In the genomic region with DNA sequence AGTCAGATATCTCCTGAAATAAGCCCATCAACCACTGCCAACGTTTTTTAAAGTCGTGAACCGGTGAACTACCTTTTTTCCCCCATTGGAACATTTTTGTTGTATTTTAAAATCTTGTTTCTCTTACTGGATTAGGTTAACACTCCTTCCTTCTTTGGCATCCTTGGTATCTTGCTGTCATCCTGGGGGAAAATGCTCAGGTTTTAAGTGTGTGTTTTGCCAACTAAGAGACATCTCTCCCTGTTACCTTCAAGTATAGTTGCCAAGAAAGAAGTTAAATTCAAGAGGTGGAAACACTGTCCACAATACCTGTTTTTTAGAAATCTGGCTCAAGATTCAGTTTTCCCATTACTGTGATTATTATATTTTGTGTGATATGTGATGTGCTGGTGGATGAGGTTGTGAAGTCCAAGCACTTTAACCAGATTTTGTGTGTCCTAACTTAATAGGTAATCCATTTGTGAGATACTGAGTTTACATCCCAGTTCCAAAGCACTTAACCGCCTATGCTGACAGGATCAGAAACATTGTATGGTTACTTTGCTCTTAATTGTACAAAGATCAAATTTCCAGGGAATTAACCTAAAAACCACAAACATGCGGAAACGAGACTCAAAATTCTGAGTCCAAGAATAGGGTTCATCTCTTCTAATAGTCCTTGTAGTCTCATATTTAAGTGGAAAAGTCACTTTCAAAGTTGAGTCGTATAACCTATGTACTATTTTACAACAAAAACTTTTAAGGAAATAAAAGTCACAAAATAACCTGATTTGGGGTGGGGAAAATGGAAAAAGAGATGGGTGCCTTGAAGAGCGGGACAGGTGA, we compare ENCODE assay signal across 1 cellular context.
A peak's percentile ranks its signal among the peaks of the same experiment; 100 is the strongest.
TF ChIP-seq lines count a peak whose summit lies in the region.

No MANE protein-coding gene starts in this region.

TF ChIP-seq in HepG2, 621 proteins besides CTCF, POLR2A, EP300 and RAD21 (continued from another document and continues in another):
- TF ChIP-seq, protein P1, sequence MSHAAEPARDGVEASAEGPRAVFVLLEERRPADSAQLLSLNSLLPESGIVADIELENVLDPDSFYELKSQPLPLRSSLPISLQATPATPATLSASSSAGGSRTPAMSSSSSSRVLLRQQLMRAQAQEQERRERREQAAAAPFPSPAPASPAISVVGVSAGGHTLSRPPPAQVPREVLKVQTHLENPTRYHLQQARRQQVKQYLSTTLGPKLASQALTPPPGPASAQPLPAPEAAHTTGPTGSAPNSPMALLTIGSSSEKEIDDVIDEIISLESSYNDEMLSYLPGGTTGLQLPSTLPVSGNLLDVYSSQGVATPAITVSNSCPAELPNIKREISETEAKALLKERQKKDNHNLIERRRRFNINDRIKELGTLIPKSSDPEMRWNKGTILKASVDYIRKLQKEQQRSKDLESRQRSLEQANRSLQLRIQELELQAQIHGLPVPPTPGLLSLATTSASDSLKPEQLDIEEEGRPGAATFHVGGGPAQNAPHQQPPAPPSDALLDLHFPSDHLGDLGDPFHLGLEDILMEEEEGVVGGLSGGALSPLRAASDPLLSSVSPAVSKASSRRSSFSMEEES (CRISPR knock-in tag; IDR thresholded peaks at IDR 0.05) = no peak
- TF ChIP-seq, protein P2, sequence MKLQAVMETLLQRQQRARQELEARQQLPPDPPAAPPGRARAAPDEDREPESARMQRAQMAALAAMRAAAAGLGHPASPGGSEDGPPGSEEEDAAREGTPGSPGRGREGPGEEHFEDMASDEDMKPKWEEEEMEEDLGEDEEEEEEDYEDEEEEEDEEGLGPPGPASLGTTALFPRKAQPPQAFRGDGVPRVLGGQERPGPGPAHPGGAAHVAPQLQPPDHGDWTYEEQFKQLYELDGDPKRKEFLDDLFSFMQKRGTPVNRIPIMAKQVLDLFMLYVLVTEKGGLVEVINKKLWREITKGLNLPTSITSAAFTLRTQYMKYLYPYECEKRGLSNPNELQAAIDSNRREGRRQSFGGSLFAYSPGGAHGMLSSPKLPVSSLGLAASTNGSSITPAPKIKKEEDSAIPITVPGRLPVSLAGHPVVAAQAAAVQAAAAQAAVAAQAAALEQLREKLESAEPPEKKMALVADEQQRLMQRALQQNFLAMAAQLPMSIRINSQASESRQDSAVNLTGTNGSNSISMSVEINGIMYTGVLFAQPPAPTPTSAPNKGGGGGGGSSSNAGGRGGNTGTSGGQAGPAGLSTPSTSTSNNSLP (IDR thresholded peaks at IDR 0.05; ENCODE audit: low read depth, low read length) = peak; percentile 88
- TF ChIP-seq ZBTB33 (CRISPR knock-in tag; IDR thresholded peaks at IDR 0.05) = no peak
- TF ChIP-seq ZNF235 (CRISPR knock-in tag; IDR thresholded peaks at IDR 0.05; ENCODE audit: borderline replicate concordance) = no peak
- peak; percentile 46; the same call in 1 of the 2 replicates for TF ChIP-seq HOMEZ (CRISPR knock-in tag; IDR thresholded peaks at IDR 0.05; ENCODE audit: low read depth)
- no peak for TF ChIP-seq IRX3 (CRISPR knock-in tag; IDR thresholded peaks at IDR 0.05; ENCODE audit: borderline replicate concordance, low read depth)
- TF ChIP-seq ZSCAN9 (CRISPR knock-in tag; IDR thresholded peaks at IDR 0.05; ENCODE audit: borderline replicate concordance) = peak; percentile 57; the same call in 1 of the 2 replicates
- TF ChIP-seq ZNF777 (CRISPR knock-in tag; IDR thresholded peaks at IDR 0.05) = no peak
- 0 out of 2 replicates have a peak, but pooled peaks have one; percentile 24 for TF ChIP-seq RXRB (CRISPR knock-in tag; IDR thresholded peaks at IDR 0.05; ENCODE audit: borderline replicate concordance)
- TF ChIP-seq ZC3H13 (CRISPR knock-in tag; IDR thresholded peaks at IDR 0.05) = no peak; the same call in 1 of the 2 replicates
- no peak for TF ChIP-seq KDM2A (CRISPR knock-in tag; IDR thresholded peaks at IDR 0.05; ENCODE audit: borderline replicate concordance, low read depth)
- TF ChIP-seq MAZ (IDR thresholded peaks at IDR 0.05; ENCODE audit: borderline replicate concordance, low read depth, low read length) = no peak
- TF ChIP-seq MAZ (CRISPR knock-in tag; IDR thresholded peaks at IDR 0.05; ENCODE audit: low read depth) = 0 out of 2 replicates have a peak, but pooled peaks have one; percentile 31
- TF ChIP-seq ZMYM4 (CRISPR knock-in tag; IDR thresholded peaks at IDR 0.05) = no peak
- no peak for TF ChIP-seq ZNF619 (CRISPR knock-in tag; IDR thresholded peaks at IDR 0.05)
- no peak for TF ChIP-seq HINFP (CRISPR knock-in tag; IDR thresholded peaks at IDR 0.05; ENCODE audit: low read depth)
- TF ChIP-seq STAG1 (CRISPR knock-in tag; IDR thresholded peaks at IDR 0.05) = no peak
- no peak for TF ChIP-seq SUZ12 (IDR thresholded peaks at IDR 0.05; ENCODE audit: low read depth, low read length)
- TF ChIP-seq SP4 (CRISPR knock-in tag; IDR thresholded peaks at IDR 0.05) = no peak
- TF ChIP-seq SOX13 (IDR thresholded peaks at IDR 0.05) = no peak
- peak in 1 of 2 experiments; percentile 58; a peak in 1 of 4 replicates for TF ChIP-seq SOX13 (CRISPR knock-in tag; conservative IDR thresholded peaks at IDR 0.05 in 1 of 2, IDR thresholded peaks at IDR 0.05 in 1 of 2)
- TF ChIP-seq ELF3 (CRISPR knock-in tag; IDR thresholded peaks at IDR 0.05) = peak; percentile 100
- peak; percentile 45; the same call in 1 of the 2 replicates for TF ChIP-seq ZNF256 (CRISPR knock-in tag; conservative IDR thresholded peaks at IDR 0.05)
- TF ChIP-seq TBX2 (CRISPR knock-in tag; IDR thresholded peaks at IDR 0.05; ENCODE audit: borderline replicate concordance) = peak; percentile 51; the same call in 1 of the 2 replicates
- TF ChIP-seq ZNF280D (CRISPR knock-in tag; IDR thresholded peaks at IDR 0.05) = no peak
- TF ChIP-seq MED1 (CRISPR knock-in tag; IDR thresholded peaks at IDR 0.05) = peak; percentile 63
- TF ChIP-seq ZNF737 (CRISPR knock-in tag; IDR thresholded peaks at IDR 0.05; ENCODE audit: borderline replicate concordance) = no peak
- TF ChIP-seq, protein P3, sequence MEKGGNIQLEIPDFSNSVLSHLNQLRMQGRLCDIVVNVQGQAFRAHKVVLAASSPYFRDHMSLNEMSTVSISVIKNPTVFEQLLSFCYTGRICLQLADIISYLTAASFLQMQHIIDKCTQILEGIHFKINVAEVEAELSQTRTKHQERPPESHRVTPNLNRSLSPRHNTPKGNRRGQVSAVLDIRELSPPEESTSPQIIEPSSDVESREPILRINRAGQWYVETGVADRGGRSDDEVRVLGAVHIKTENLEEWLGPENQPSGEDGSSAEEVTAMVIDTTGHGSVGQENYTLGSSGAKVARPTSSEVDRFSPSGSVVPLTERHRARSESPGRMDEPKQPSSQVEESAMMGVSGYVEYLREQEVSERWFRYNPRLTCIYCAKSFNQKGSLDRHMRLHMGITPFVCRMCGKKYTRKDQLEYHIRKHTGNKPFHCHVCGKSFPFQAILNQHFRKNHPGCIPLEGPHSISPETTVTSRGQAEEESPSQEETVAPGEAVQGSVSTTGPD (CRISPR knock-in tag; IDR thresholded peaks at IDR 0.05) = no peak
- TF ChIP-seq, protein P4, sequence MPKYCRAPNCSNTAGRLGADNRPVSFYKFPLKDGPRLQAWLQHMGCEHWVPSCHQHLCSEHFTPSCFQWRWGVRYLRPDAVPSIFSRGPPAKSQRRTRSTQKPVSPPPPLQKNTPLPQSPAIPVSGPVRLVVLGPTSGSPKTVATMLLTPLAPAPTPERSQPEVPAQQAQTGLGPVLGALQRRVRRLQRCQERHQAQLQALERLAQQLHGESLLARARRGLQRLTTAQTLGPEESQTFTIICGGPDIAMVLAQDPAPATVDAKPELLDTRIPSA (CRISPR knock-in tag; IDR thresholded peaks at IDR 0.05; ENCODE audit: borderline replicate concordance) = no peak
- TF ChIP-seq POLR2AphosphoS5 (IDR thresholded peaks at IDR 0.05; ENCODE audit: low read depth, low read length) = peak; percentile 67
- peak; percentile 71; the same call in 1 of the 2 replicates for TF ChIP-seq GATA4 (IDR thresholded peaks at IDR 0.05; ENCODE audit: borderline replicate concordance, low read depth)
- TF ChIP-seq CBFB (CRISPR knock-in tag; IDR thresholded peaks at IDR 0.05) = peak; percentile 94
- TF ChIP-seq, protein P5, sequence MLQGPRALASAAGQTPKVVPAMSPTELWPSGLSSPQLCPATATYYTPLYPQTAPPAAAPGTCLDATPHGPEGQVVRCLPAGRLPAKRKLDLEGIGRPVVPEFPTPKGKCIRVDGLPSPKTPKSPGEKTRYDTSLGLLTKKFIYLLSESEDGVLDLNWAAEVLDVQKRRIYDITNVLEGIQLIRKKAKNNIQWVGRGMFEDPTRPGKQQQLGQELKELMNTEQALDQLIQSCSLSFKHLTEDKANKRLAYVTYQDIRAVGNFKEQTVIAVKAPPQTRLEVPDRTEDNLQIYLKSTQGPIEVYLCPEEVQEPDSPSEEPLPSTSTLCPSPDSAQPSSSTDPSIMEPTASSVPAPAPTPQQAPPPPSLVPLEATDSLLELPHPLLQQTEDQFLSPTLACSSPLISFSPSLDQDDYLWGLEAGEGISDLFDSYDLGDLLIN (CRISPR knock-in tag; IDR thresholded peaks at IDR 0.05; ENCODE audit: borderline replicate concordance) = no peak
- TF ChIP-seq BRF2 (CRISPR knock-in tag; IDR thresholded peaks at IDR 0.05) = no peak
- TF ChIP-seq ZNF547 (CRISPR knock-in tag; IDR thresholded peaks at IDR 0.05) = no peak
- no peak for TF ChIP-seq SRF (IDR thresholded peaks at IDR 0.05; ENCODE audit: low read depth, low read length)
- TF ChIP-seq ZNF598 (CRISPR knock-in tag; IDR thresholded peaks at IDR 0.05; ENCODE audit: borderline replicate concordance) = no peak
- TF ChIP-seq NR2F6 (IDR thresholded peaks at IDR 0.05) = peak; percentile 44; the same call in 1 of the 2 replicates
- TF ChIP-seq NR2F6 (CRISPR knock-in tag; IDR thresholded peaks at IDR 0.05) = peak; percentile 47; the same call in 1 of the 2 replicates
